26 cellular contexts compared by ENCODE assay signal in the genomic region with DNA sequence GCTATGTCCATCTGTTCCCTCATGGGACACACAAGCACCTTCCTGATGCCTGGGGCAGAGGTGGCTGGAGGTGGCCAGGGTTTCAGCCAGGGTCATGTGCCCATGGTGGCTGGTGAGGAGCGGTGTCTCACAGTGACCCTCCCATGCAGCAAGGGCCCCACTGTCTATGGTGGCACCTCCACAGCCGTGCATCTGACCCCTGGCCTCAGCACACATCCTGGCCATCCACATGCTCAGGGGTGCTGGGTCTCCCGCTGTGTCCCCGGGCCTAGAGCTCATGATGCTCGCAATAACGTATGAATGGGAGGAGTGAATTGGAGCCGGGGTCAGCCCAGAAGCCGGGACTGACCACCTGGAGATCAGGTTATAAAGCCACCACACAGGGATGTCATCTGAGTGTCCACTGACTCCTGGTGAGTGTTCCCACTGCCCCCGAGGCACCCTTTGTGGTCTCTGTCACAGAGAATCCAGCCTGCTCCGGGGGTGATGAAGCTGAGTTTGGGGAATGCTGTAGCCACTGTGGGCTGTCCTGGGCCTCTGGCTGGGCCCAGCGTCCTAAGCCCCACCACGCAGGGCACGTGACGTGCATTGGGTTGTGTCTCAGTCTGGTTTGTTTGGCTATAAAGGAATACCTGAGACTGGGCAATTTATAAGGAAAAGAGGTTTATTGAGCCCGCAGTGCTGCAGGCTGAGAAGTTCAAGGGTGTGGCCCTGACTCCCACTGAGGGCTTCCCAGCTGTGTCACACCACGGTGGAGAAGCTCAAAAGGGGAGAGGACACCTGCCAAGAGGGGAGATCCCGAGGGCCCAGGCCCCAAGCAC. TPM values are rescaled to one million over a fixed set of nuclear protein-coding genes. Genes with fewer than 3 reads are reported as not detected.
A peak's percentile ranks its signal among the peaks of the same experiment; 100 is the strongest.
DNase-seq lines count a peak whose midpoint lies in the region; ATAC-seq, FAIRE-seq and TF ChIP-seq lines count a peak whose summit lies in the region.
"Had no signal": no experiment of that assay in that cellular context is flagged by ENCODE, and none has a peak within 500 bp of the region (broad histone marks: within the 10 kb centered on the region; RNA-seq: fewer than 3 reads in every experiment).

No MANE protein-coding gene starts in this region.

- H3K36me3 Mint-ChIP-seq in H9 (ENCODE audit: insufficient read depth in 1 of 3, low read depth in 3 of 3), result no peaks in the 10 kb centered on the region
- no peaks in the 10 kb centered on the region for H3K36me3 Mint-ChIP-seq in activated T-helper 17 cell treated with anti-CD3 and anti-CD28 coated beads, Interleukin-2, amount 50 U/mL, for 72 hours (ENCODE audit: low read depth)
- H3K36me3 Mint-ChIP-seq: CD8-positive, alpha-beta T cell had no signal

- no peak overlapping the region for H3K18ac ChIP-seq in H9 (ENCODE audit: insufficient read length, low read depth, low read length)

- H3K4me3 ChIP-seq in NT2/D1 (ENCODE audit: insufficient read length, low read depth), result no peak overlapping the region
- no peak overlapping the region for H3K4me3 ChIP-seq in kidney (ENCODE audit: low read length in 2 of 2)
- H3K4me3 ChIP-seq in sigmoid colon, result no peak overlapping the region
- H3K4me3 ChIP-seq: GM23338, MG63 had no signal

- no peak for TF ChIP-seq EP300 in sigmoid colon (IDR thresholded peaks at IDR 0.05)

- no peak overlapping the region for H3K4me2 ChIP-seq in H9 (ENCODE audit: insufficient read depth, insufficient read length, low read length)
- H3K4me2 ChIP-seq: GM23338 had no signal

- H3K27ac ChIP-seq in H9 (ENCODE audit: insufficient read length, low read depth, low read length) (no peak overlapping the region), kidney (ENCODE audit: low read depth in 2 of 2, low read length in 2 of 2) (no peak overlapping the region), sigmoid colon (no peak overlapping the region)
- H3K27ac ChIP-seq: C4-2B had no signal

- no peak overlapping the region for H2BK5ac ChIP-seq in H9 (ENCODE audit: insufficient read length, low read length)

- H3K14ac ChIP-seq in H9 (ENCODE audit: insufficient read depth, low read length), result no peak overlapping the region

- H3K79me1 ChIP-seq in H9 (ENCODE audit: insufficient read depth, low read depth, low read length, poor library complexity, severe bottlenecking), result no peaks in the 10 kb centered on the region

- H2BK120ac ChIP-seq in H9 (ENCODE audit: low read depth, low read length, poor library complexity, severe bottlenecking), result no peak overlapping the region

- WGBS in H9 (ENCODE audit: extremely low coverage, insufficient read length, low lambda C conversion rate), result no CpG with 5 or more reads among the region's 17 CpGs
- 90 to 91% methylated on average over 17 of the region's 17 CpGs for WGBS in sigmoid colon, 2 donors

- no peak overlapping the region for H3T11ph ChIP-seq in H9 (ENCODE audit: low read length)

- no peak overlapping the region for H2BK15ac ChIP-seq in H9 (ENCODE audit: low read depth, low read length)

- no peak overlapping the region for H3K56ac ChIP-seq in H9 (ENCODE audit: insufficient read length, low read depth, low read length)

- H3K27me3 Mint-ChIP-seq in H9 (ENCODE audit: low read depth), result no peaks in the 10 kb centered on the region
- H3K27me3 Mint-ChIP-seq in activated T-helper 17 cell treated with anti-CD3 and anti-CD28 coated beads, Interleukin-2, amount 50 U/mL, for 72 hours, result no peaks in the 10 kb centered on the region

- H3K4me1 Mint-ChIP-seq in H9, result peaks cover 19 to 23% of the 10 kb centered on the region in 2 experiments
- H3K4me1 Mint-ChIP-seq in activated T-helper 17 cell treated with anti-CD3 and anti-CD28 coated beads, Interleukin-2, amount 50 U/mL, for 72 hours, result no peaks in the 10 kb centered on the region

- no peak overlapping the region for H4K5ac ChIP-seq in H9 (ENCODE audit: insufficient read length, low read depth, low read length)

- H3K27me3 ChIP-seq in H9 (ENCODE audit: insufficient read depth, low read length) (no peaks in the 10 kb centered on the region), NT2/D1 (ENCODE audit: insufficient read depth, insufficient read length) (no peaks in the 10 kb centered on the region), sigmoid colon (no peaks in the 10 kb centered on the region)
- H3K27me3 ChIP-seq: MG63 had no signal

- no peak overlapping the region for H3K4me3 Mint-ChIP-seq in H9
- H3K4me3 Mint-ChIP-seq in activated T-helper 17 cell treated with anti-CD3 and anti-CD28 coated beads, Interleukin-2, amount 50 U/mL, for 72 hours, result no peak overlapping the region
- H3K4me3 Mint-ChIP-seq: CD8-positive, alpha-beta T cell; GM23338 had no signal

- H3K27ac Mint-ChIP-seq in H9, result no peak overlapping the region
- no peak overlapping the region for H3K27ac Mint-ChIP-seq in activated T-helper 17 cell treated with anti-CD3 and anti-CD28 coated beads, Interleukin-2, amount 50 U/mL, for 72 hours
- H3K27ac Mint-ChIP-seq: CD8-positive, alpha-beta T cell; GM23338 had no signal

- FAIRE-seq in kidney (lab: Jason Lieb, UNC), result no peak
- FAIRE-seq: GM12891, HTR-8/SVneo had no signal

- H2BK20ac ChIP-seq in H9 (ENCODE audit: low read depth, low read length, poor library complexity, severe bottlenecking), result no peak overlapping the region

- H3K23me2 ChIP-seq in H9 (ENCODE audit: insufficient read length, low read depth, low read length, poor library complexity, severe bottlenecking), result no peaks in the 10 kb centered on the region

- no peak for DNase-seq in H9
- DNase-seq in NT2/D1 (ENCODE audit: low read depth, low spot score), result no peak
- peak; percentile 54 for DNase-seq in kidney
- DNase-seq in sigmoid colon, result peak; percentile 62
- no peak for DNase-seq in EL
- DNase-seq: Caco-2; CD8-positive, alpha-beta T cell; GDM1; KG1; MG63; NCI-H1105 treated with DMSO at 0.1 percent for 48 hours; NCI-H146; NCI-H1930; NCI-H2107; NCI-H446; NCI-H524 treated with DMSO at 0.1 percent for 48 hours; NCI-H774; PC-3; SHP77 had no signal

- H3K9me3 ChIP-seq in H9 (ENCODE audit: control insufficient read depth, low read depth, low read length) (no peaks in the 10 kb centered on the region), NT2/D1 (ENCODE audit: insufficient read depth, low read length) (no peaks in the 10 kb centered on the region), kidney (ENCODE audit: control insufficient read depth in 1 of 2, low read length in 2 of 2) (no peaks in the 10 kb centered on the region), sigmoid colon (no peaks in the 10 kb centered on the region)
- H3K9me3 ChIP-seq: Caco-2, MG63 had no signal

- TF ChIP-seq CTCF in H9 (conservative IDR thresholded peaks at IDR 0.05) (no peak), kidney (IDR thresholded peaks at IDR 0.05; ENCODE audit: borderline replicate concordance, extremely low read depth, insufficient read depth) (no peak), sigmoid colon (IDR thresholded peaks at IDR 0.05) (no peak)

- no peaks in the 10 kb centered on the region for H3K9me3 Mint-ChIP-seq in H9
- H3K9me3 Mint-ChIP-seq in activated T-helper 17 cell treated with anti-CD3 and anti-CD28 coated beads, Interleukin-2, amount 50 U/mL, for 72 hours, result no peaks in the 10 kb centered on the region
- H3K9me3 Mint-ChIP-seq: CD8-positive, alpha-beta T cell; GM23338 had no signal

- H3K36me3 ChIP-seq in NT2/D1 (ENCODE audit: insufficient read depth, insufficient read length, low read length) (no peaks in the 10 kb centered on the region), kidney (ENCODE audit: control insufficient read depth in 1 of 2, insufficient read depth in 2 of 2, low read length in 2 of 2) (no peaks in the 10 kb centered on the region), sigmoid colon (no peaks in the 10 kb centered on the region)
- H3K36me3 ChIP-seq: MG63 had no signal

- H3K9ac ChIP-seq in H9 (ENCODE audit: extremely low read depth, insufficient read length, low read length) (no peak overlapping the region), NT2/D1 (ENCODE audit: insufficient read length, low read depth) (peak overlapping the region; percentile 24), kidney (ENCODE audit: low read length in 2 of 2) (no peak overlapping the region)

- TF ChIP-seq POLR2A in sigmoid colon (IDR thresholded peaks at IDR 0.05), result no peak

- H3K4ac ChIP-seq in H9 (ENCODE audit: low read depth, low read length), result no peak overlapping the region

- no peaks in the 10 kb centered on the region for H4K20me1 ChIP-seq in H9 (ENCODE audit: control insufficient read depth, insufficient read depth, insufficient read length)

- no peak overlapping the region for H2BK12ac ChIP-seq in H9 (ENCODE audit: insufficient read length, low read depth, low read length)

- peak overlapping the region; percentile 5 for H4K91ac ChIP-seq in H9 (ENCODE audit: insufficient read length, low read depth, low read length)

- H2AK5ac ChIP-seq in H9 (ENCODE audit: insufficient read length, low read length), result no peak overlapping the region

- no peak overlapping the region for H3K23ac ChIP-seq in H9 (ENCODE audit: insufficient read length, low read depth, low read length)

- intact Hi-C loops in kidney (cut with DNase I), result no loop called here
- intact Hi-C loops in sigmoid colon (cut with DNase I), result no loop called here

- H4K8ac ChIP-seq in H9 (replicated peaks; ENCODE audit: insufficient read length, low read depth, low read length), result no peak overlapping the region

- peaks cover 4% of the 10 kb centered on the region; the same call in 1 of the 2 replicates for H3K4me1 ChIP-seq in H9 (ENCODE audit: insufficient read depth, low read length)
- H3K4me1 ChIP-seq in NT2/D1 (ENCODE audit: insufficient read depth, insufficient read length), result peaks cover 36% of the 10 kb centered on the region
- H3K4me1 ChIP-seq in kidney (ENCODE audit: control insufficient read depth in 1 of 2, insufficient read depth in 1 of 2, low read depth in 1 of 2, low read length in 2 of 2), result no peaks in the 10 kb centered on the region
- H3K4me1 ChIP-seq in sigmoid colon, result no peaks in the 10 kb centered on the region
- H3K4me1 ChIP-seq: Caco-2 had no signal

- ATAC-seq in HG02571 (IDR thresholded peaks at IDR 0.05; ENCODE audit: unreplicated experiment), result no peak
- no peak for ATAC-seq in activated T-helper 17 cell treated with anti-CD3 and anti-CD28 coated beads, Interleukin-2, amount 50 U/mL, for 72 hours (replicated peaks)
- ATAC-seq: CD8-positive, alpha-beta T cell; HCT116; PC-3 had no signal

- no peaks in the 10 kb centered on the region for H3K79me2 ChIP-seq in H9 (ENCODE audit: insufficient read depth, low read length)

- H2AFZ ChIP-seq in H9 (ENCODE audit: low read length), result no peak overlapping the region
- H2AFZ ChIP-seq: GM23338 had no signal

RNA-seq across cellular contexts. Expression of a gene that starts 51.7 kb away (rescaled TPM):
- total RNA-seq in H9 (2021) (5.7 and 6.4 TPM in 2 replicates), kidney (24.9 TPM), sigmoid colon (10 to 100 TPM in 2 of 4 donors, 1 to 10 TPM in 1, not detected in 1; 7.9 to 33.8 (median 18.5) TPM)
- polyA plus RNA-seq in kidney (ENCODE audit: insufficient read depth, low read depth, low replicate concordance) (3.4 TPM), sigmoid colon (1 to 10 TPM in 2 of 3 donors, under 1 TPM in 1; under 0.01 to 6.7 (median 4.9) TPM)
- total RNA-seq in activated T-helper 17 cell treated with anti-CD3 and anti-CD28 coated beads, Interleukin-2, amount 50 U/mL, for 72 hours, result 1 to 10 TPM; 8.1 to 8.5 TPM

Comparison
In these comparisons a context has a peak if more than half of its experiments do, and no peak if none do; other contexts are left out.
1. DNase-seq: peak in kidney (single experiment) and sigmoid colon (single experiment); none in H9 (single experiment), NT2/D1 (single experiment) and EL (single experiment).